ENCODE assay signal across 8 cellular contexts in the genomic region with DNA sequence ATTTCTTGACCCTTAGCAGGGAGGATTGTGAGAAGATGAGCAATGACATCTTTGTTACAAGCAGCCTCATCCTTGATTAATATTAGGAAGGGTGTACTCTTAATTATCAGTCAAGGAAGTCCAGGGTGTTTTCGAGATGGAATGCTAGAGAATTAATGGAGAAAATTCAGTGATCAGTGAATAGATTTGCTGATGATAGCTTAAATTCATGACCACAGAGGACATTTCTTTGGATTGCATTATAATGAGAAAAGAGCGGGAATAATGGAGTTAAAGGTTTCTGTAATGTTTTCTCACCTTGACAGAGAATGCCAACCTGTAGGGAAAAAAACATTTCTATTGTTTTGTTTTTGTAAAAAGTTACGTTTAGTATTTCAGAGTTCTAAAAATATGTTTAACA.
"Had no signal": no experiment of that assay in that cellular context is flagged by ENCODE, and none has a peak within 500 bp of the region (broad histone marks: within the 10 kb centered on the region; RNA-seq: fewer than 3 reads in every experiment).

No MANE protein-coding gene starts in this region.

- H3K4me3 Mint-ChIP-seq: GM23338, H9 had no signal

- H3K27ac Mint-ChIP-seq: GM23338 had no signal

- H2AFZ ChIP-seq: GM23338 had no signal

- H3K9me3 Mint-ChIP-seq: GM23338, H9 had no signal

- DNase-seq: H9, HCEC 1CT, KG1 had no signal

- FAIRE-seq: H1, H54, HTR-8/SVneo, K562 had no signal

- ATAC-seq: GM23338, K562 had no signal

- H3K4me2 ChIP-seq: GM23338 had no signal

- H3K4me3 ChIP-seq: GM23338, K562 had no signal
